Comparison of ENCODE assay signal across 28 cellular contexts in genomic region chr1:2504949-2505272, GRCh38. TPM values are rescaled to one million over a fixed set of nuclear protein-coding genes. Genes with fewer than 3 reads are reported as not detected.
"Had no signal": no experiment of that assay in that cellular context is flagged by ENCODE, and none has a peak within 500 bp of the region (broad histone marks: within the 10 kb centered on the region; RNA-seq: fewer than 3 reads in every experiment).

No MANE protein-coding gene starts in this region.

- ATAC-seq: activated T-cell treated with anti-CD3 and anti-CD28 coated beads, Interleukin-2, amount 50 U/mL, for 4 hours; Right ventricle myocardium inferior had no signal

- FAIRE-seq: astrocyte had no signal

- H3K4me1 ChIP-seq: colonic mucosa had no signal

- DNase-seq: activated B cell treated with CpG ODN at 0.5 μM for 24 hours; activated CD4-positive, alpha-beta memory T cell treated with anti-CD3 and anti-CD28 coated beads for 36 hours; activated CD4-positive, alpha-beta T cell treated with anti-CD3 and anti-CD28 coated beads for 1 hour; activated CD4-positive, alpha-beta T cell treated with anti-CD3 and anti-CD28 coated beads, Interleukin-2, amount 10 ng/mL, durations not matched to agents 7 days and 5 days; activated CD8-positive, alpha-beta memory T cell treated with anti-CD3 and anti-CD28 coated beads for 24 hours; activated gamma-delta T cell; activated naive CD4-positive, alpha-beta T cell treated with anti-CD3 and anti-CD28 coated beads for 36 hours; activated T-cell treated with anti-CD3 and anti-CD28 coated beads, Interleukin-2, amount 50 U/mL, for 4 hours; brain microvascular endothelial cell; cerebellar nuclear complex; colonic mucosa; Kasumi-1; NCI-H1105 treated with DMSO at 0.1 percent for 48 hours; NCI-H1436 treated with DMSO at 0.1 percent for 48 hours; NCI-H187 treated with DMSO at 0.1 percent for 48 hours; NCI-H2081 treated with DMSO at 0.1 percent for 48 hours; NCI-H2171 treated with DMSO at 0.1 percent for 48 hours; NCI-H226; NCI-H526; NCI-H82; T-helper 17 cell; T-helper 9 cell had no signal

- H3K4me3 ChIP-seq: colonic mucosa had no signal

- H3K9me3 ChIP-seq: colonic mucosa had no signal

- H3K27ac ChIP-seq: brain microvascular endothelial cell, colonic mucosa had no signal

- H3K27me3 ChIP-seq: brain microvascular endothelial cell had no signal

- H3K36me3 Mint-ChIP-seq: activated naive CD8-positive, alpha-beta T cell had no signal

- H3K4me3 Mint-ChIP-seq: activated B cell treated with CpG ODN at 0.5 μM for 24 hours; activated CD4-positive, alpha-beta memory T cell treated with anti-CD3 and anti-CD28 coated beads for 36 hours; activated CD4-positive, alpha-beta T cell treated with anti-CD3 and anti-CD28 coated beads, Interleukin-2, amount 10 ng/mL, durations not matched to agents 7 days and 5 days; activated naive CD4-positive, alpha-beta T cell treated with anti-CD3 and anti-CD28 coated beads for 36 hours; activated naive CD8-positive, alpha-beta T cell; activated T-cell treated with anti-CD3 and anti-CD28 coated beads, Interleukin-2, amount 50 U/mL, for 4 hours; T-helper 17 cell had no signal

- H3K27me3 Mint-ChIP-seq: activated B cell treated with CpG ODN at 0.5 μM for 24 hours; activated CD4-positive, alpha-beta memory T cell treated with anti-CD3 and anti-CD28 coated beads for 36 hours; activated CD4-positive, alpha-beta T cell treated with anti-CD3 and anti-CD28 coated beads, Interleukin-2, amount 10 ng/mL, durations not matched to agents 7 days and 5 days; activated naive CD8-positive, alpha-beta T cell; T-helper 17 cell had no signal

- H3K9me3 Mint-ChIP-seq: activated B cell treated with CpG ODN at 0.5 μM for 24 hours; activated CD4-positive, alpha-beta memory T cell treated with anti-CD3 and anti-CD28 coated beads for 36 hours; activated CD4-positive, alpha-beta T cell treated with anti-CD3 and anti-CD28 coated beads, Interleukin-2, amount 10 ng/mL, durations not matched to agents 7 days and 5 days; activated naive CD4-positive, alpha-beta T cell treated with anti-CD3 and anti-CD28 coated beads for 36 hours; activated T-cell treated with anti-CD3 and anti-CD28 coated beads, Interleukin-2, amount 50 U/mL, for 4 hours had no signal

- H3K27ac Mint-ChIP-seq: activated B cell treated with CpG ODN at 0.5 μM for 24 hours; activated CD4-positive, alpha-beta memory T cell treated with anti-CD3 and anti-CD28 coated beads for 36 hours; activated CD4-positive, alpha-beta T cell treated with anti-CD3 and anti-CD28 coated beads, Interleukin-2, amount 10 ng/mL, durations not matched to agents 7 days and 5 days; activated naive CD4-positive, alpha-beta T cell treated with anti-CD3 and anti-CD28 coated beads for 36 hours; activated naive CD8-positive, alpha-beta T cell; T-helper 17 cell had no signal

RNA-seq across cellular contexts. Expression of gene HES5, which starts 25.2 kb away (rescaled TPM):
- total RNA-seq: activated B cell treated with CpG ODN at 0.5 μM for 24 hours; activated CD4-positive, alpha-beta T cell treated with anti-CD3 and anti-CD28 coated beads, Interleukin-2, amount 10 ng/mL, durations not matched to agents 7 days and 5 days; activated naive CD4-positive, alpha-beta T cell treated with anti-CD3 and anti-CD28 coated beads for 36 hours; activated T-cell treated with anti-CD3 and anti-CD28 coated beads, Interleukin-2, amount 50 U/mL, for 4 hours; astrocyte; NCI-H460; OCI-LY7; RPMI7951; T-helper 17 cell had no signal

RNA-seq across cellular contexts. Expression of gene PLCH2, which starts 28.8 kb away (rescaled TPM):
- total RNA-seq: NCI-H460 had no signal
